Comparison of ENCODE assay signal across 1 cellular context in genomic region chr11:130037058-130037457, GRCh38.
TF ChIP-seq lines count a peak whose summit lies in the region.

No MANE protein-coding gene starts in this region.

TF ChIP-seq in K562, 482 proteins besides CTCF, POLR2A, EP300 and RAD21 (continues in another document):
- TF ChIP-seq ZFPM2 (CRISPR knock-in tag; IDR thresholded peaks at IDR 0.05) = no peak
- TF ChIP-seq CAMTA2 (CRISPR knock-in tag; conservative IDR thresholded peaks at IDR 0.05) = no peak
- no peak for TF ChIP-seq PTRF (tag; IDR thresholded peaks at IDR 0.05)
- TF ChIP-seq KLF6 (CRISPR knock-in tag; IDR thresholded peaks at IDR 0.05; ENCODE audit: borderline replicate concordance) = no peak
- TF ChIP-seq PKNOX1 (IDR thresholded peaks at IDR 0.05) = peak; percentile 15; the same call in 1 of the 2 replicates
- no peak for TF ChIP-seq CBFA2T2 (conservative IDR thresholded peaks at IDR 0.05)
- TF ChIP-seq ZNF785 (CRISPR knock-in tag; IDR thresholded peaks at IDR 0.05) = no peak
- TF ChIP-seq PATZ1 (CRISPR knock-in tag; IDR thresholded peaks at IDR 0.05; ENCODE audit: borderline replicate concordance) = no peak
- TF ChIP-seq ZNF717 (CRISPR knock-in tag; IDR thresholded peaks at IDR 0.05) = no peak
- no peak for TF ChIP-seq RBM14 (IDR thresholded peaks at IDR 0.05; ENCODE audit: borderline replicate concordance, insufficient read depth, low read depth, low read length)
- no peak for TF ChIP-seq ZSCAN29 (IDR thresholded peaks at IDR 0.05)
- TF ChIP-seq ZNF695 (CRISPR knock-in tag; IDR thresholded peaks at IDR 0.05) = no peak
- TF ChIP-seq ARNT (IDR thresholded peaks at IDR 0.05) = no peak
- no peak for TF ChIP-seq HNRNPUL1 (IDR thresholded peaks at IDR 0.05; ENCODE audit: low read length)
- TF ChIP-seq HDAC6 (IDR thresholded peaks at IDR 0.05; ENCODE audit: low read depth, low read length) = no peak
- no peak for TF ChIP-seq CBFB (CRISPR knock-in tag; IDR thresholded peaks at IDR 0.05)
- TF ChIP-seq EGR1 (conservative IDR thresholded peaks at IDR 0.05) = 0 out of 2 replicates have a peak, but pooled peaks have one; percentile 9
- TF ChIP-seq THRAP3 (IDR thresholded peaks at IDR 0.05; ENCODE audit: borderline replicate concordance) = no peak
- no peak for TF ChIP-seq KLF1 (tag; IDR thresholded peaks at IDR 0.05)
- TF ChIP-seq COPS2 (conservative IDR thresholded peaks at IDR 0.05) = no peak
- no peak for TF ChIP-seq ZNF12 (CRISPR knock-in tag; IDR thresholded peaks at IDR 0.05)
- no peak for TF ChIP-seq ASH1L (IDR thresholded peaks at IDR 0.05; ENCODE audit: borderline replicate concordance, low read depth, partially characterized antibody)
- 0 out of 2 replicates have a peak, but pooled peaks have one; percentile 2 for TF ChIP-seq ZNF316 (IDR thresholded peaks at IDR 0.05)
- TF ChIP-seq ZBED1 (IDR thresholded peaks at IDR 0.05) = no peak
- no peak for TF ChIP-seq STAT5B (CRISPR knock-in tag; IDR thresholded peaks at IDR 0.05)
- no peak for TF ChIP-seq ZNF398 (CRISPR knock-in tag; IDR thresholded peaks at IDR 0.05)
- no peak for TF ChIP-seq KDM4B (IDR thresholded peaks at IDR 0.05; ENCODE audit: borderline replicate concordance in 2 of 2, low read depth in 1 of 2)
- no peak for TF ChIP-seq TFAP4 (CRISPR knock-in tag; IDR thresholded peaks at IDR 0.05; ENCODE audit: borderline replicate concordance)
- no peak for TF ChIP-seq ATF3 (IDR thresholded peaks at IDR 0.05)
- TF ChIP-seq ATF3 (CRISPR knock-in tag; conservative IDR thresholded peaks at IDR 0.05) = no peak
- TF ChIP-seq HEY1 (CRISPR knock-in tag; IDR thresholded peaks at IDR 0.05; ENCODE audit: borderline replicate concordance) = no peak
- TF ChIP-seq FOXO4 (CRISPR knock-in tag; IDR thresholded peaks at IDR 0.05) = no peak
- TF ChIP-seq RUNX1 (IDR thresholded peaks at IDR 0.05; ENCODE audit: low read depth) = no peak
- TF ChIP-seq HDAC3 (IDR thresholded peaks at IDR 0.05; ENCODE audit: borderline replicate concordance, partially characterized antibody) = no peak
- 0 out of 2 replicates have a peak, but pooled peaks have one; percentile 12 for TF ChIP-seq MAFK (IDR thresholded peaks at IDR 0.05; ENCODE audit: low read length)
- no peak for TF ChIP-seq PCBP2 (IDR thresholded peaks at IDR 0.05; ENCODE audit: low read depth, low read length, poor library complexity, severe bottlenecking)
- no peak for TF ChIP-seq TEAD2 (tag; IDR thresholded peaks at IDR 0.05)
- TF ChIP-seq ZBTB5 (IDR thresholded peaks at IDR 0.05) = no peak
- no peak for TF ChIP-seq GATA2 (CRISPR knock-in tag; IDR thresholded peaks at IDR 0.05)
- TF ChIP-seq KLF10 (CRISPR knock-in tag; IDR thresholded peaks at IDR 0.05) = no peak
- no peak for TF ChIP-seq ZNF449 (CRISPR knock-in tag; IDR thresholded peaks at IDR 0.05)
- no peak for TF ChIP-seq ZFP1 (CRISPR knock-in tag; IDR thresholded peaks at IDR 0.05)
- peak; percentile 23 to 40; a peak in 1 of 4 replicates for TF ChIP-seq KDM1A (IDR thresholded peaks at IDR 0.05)
- TF ChIP-seq HMBOX1 (IDR thresholded peaks at IDR 0.05) = peak; percentile 71
- TF ChIP-seq NFE2 (IDR thresholded peaks at IDR 0.05; ENCODE audit: low read depth) = peak; percentile 20; the same call in 1 of the 2 replicates
- peak; percentile 16; the same call in 1 of the 2 replicates for TF ChIP-seq MAFF (IDR thresholded peaks at IDR 0.05; ENCODE audit: low read length)
- no peak for TF ChIP-seq HOMEZ (CRISPR knock-in tag; IDR thresholded peaks at IDR 0.05)
- TF ChIP-seq MYNN (IDR thresholded peaks at IDR 0.05) = no peak
- no peak for TF ChIP-seq MYNN (CRISPR knock-in tag; IDR thresholded peaks at IDR 0.05)
- peak; percentile 44 for TF ChIP-seq C11orf30 (IDR thresholded peaks at IDR 0.05; ENCODE audit: low read depth)
- no peak for TF ChIP-seq CREB5 (CRISPR knock-in tag; IDR thresholded peaks at IDR 0.05)
- TF ChIP-seq SAP30 (IDR thresholded peaks at IDR 0.05; ENCODE audit: borderline replicate concordance, insufficient read depth, low read depth, low read length, poor library complexity, severe bottlenecking) = no peak
- TF ChIP-seq EHMT2 (IDR thresholded peaks at IDR 0.05) = no peak
- no peak for TF ChIP-seq ZKSCAN3 (CRISPR knock-in tag; IDR thresholded peaks at IDR 0.05)
- no peak for TF ChIP-seq PTTG1 (tag; IDR thresholded peaks at IDR 0.05; ENCODE audit: low read depth)
